ENCODE assay signal across 8 cellular contexts in genomic region chr10:104254493-104255243, GRCh38. TPM values are rescaled to one million over a fixed set of nuclear protein-coding genes. Genes with fewer than 3 reads are reported as not detected.
DNase-seq lines count a peak whose midpoint lies in the region; ATAC-seq, FAIRE-seq and TF ChIP-seq lines count a peak whose summit lies in the region.

TSS of gene GSTO1 (plus strand) at chr10:104254892. CDS start at chr10:104254929, 37 bp downstream.

- H3K4me3 ChIP-seq in DOHH2 (ENCODE audit: low read length) = peak within 1 kb of the TSS; percentile 95
- peak within 1 kb of the TSS; percentile 41 for H3K4me3 ChIP-seq in KMS-11 (IDR thresholded peaks at IDR 0.05; ENCODE audit: insufficient read depth, low read depth, low read length)
- H3K4me3 ChIP-seq in GM12878 = peak within 1 kb of the TSS; percentile 81
- peak within 1 kb of the TSS; percentile 90 for H3K4me3 ChIP-seq in hepatocyte

- ATAC-seq in GM21576 (IDR thresholded peaks at IDR 0.05; ENCODE audit: unreplicated experiment) (peak; percentile 74), GM12878 (peak; percentile 89)

- H3K27ac ChIP-seq in DOHH2 (ENCODE audit: low read depth, low read length) (peak within 1 kb of the TSS; percentile 51), KMS-11 (peak within 1 kb of the TSS; percentile 71), GM12878 (ENCODE audit: control insufficient read depth, insufficient read depth) (peak within 1 kb of the TSS; percentile 89), hepatocyte (peak within 1 kb of the TSS; percentile 97)

- in situ Hi-C loops in GM12878 (cut with MboI) = no loop called here

- 3% methylated on average over 46 of the region's 63 CpGs for WGBS in GM12878 (ENCODE audit: insufficient coverage, insufficient replicate concordance, low lambda C conversion rate, missing lambda C conversion rate)
- 5% methylated on average over 29 of the region's 63 CpGs for WGBS in hepatocyte (ENCODE audit: low lambda C conversion rate, missing lambda C conversion rate)

- DNase-seq in T-helper 9 cell (peak; percentile 44), GM12878 (ENCODE audit: low read depth, low spot score) (peak; percentile 30), hepatocyte (ENCODE audit: low spot score) (peak; percentile 72), putamen (ENCODE audit: low spot score) (peak; percentile 73), NCI-H2107 treated with DMSO at 0.1 percent for 48 hours (lab: John Stamatoyannopoulos, UW; ENCODE audit: unreplicated experiment) (no peak)

- H2AFZ ChIP-seq in KMS-11 (ENCODE audit: low read depth) = peak within 1 kb of the TSS; percentile 98
- H2AFZ ChIP-seq in GM12878 (ENCODE audit: control insufficient read depth, low read depth, low read length) = peak within 1 kb of the TSS; percentile 77
- H2AFZ ChIP-seq in hepatocyte = peak within 1 kb of the TSS; percentile 91

- H3K36me3 ChIP-seq in DOHH2 (ENCODE audit: control insufficient read depth, low read length) (peaks cover 38% of the 10 kb centered on the region), KMS-11 (ENCODE audit: insufficient read depth) (no peaks in the 10 kb centered on the region), GM12878 (ENCODE audit: control insufficient read depth in 2 of 2, insufficient read depth in 2 of 2, low read length in 1 of 2) (peaks cover 0 to 19% of the 10 kb centered on the region in 2 experiments; a peak in 2 of 4 replicates), hepatocyte (replicated peaks; ENCODE audit: insufficient read depth, low read depth) (no peaks in the 10 kb centered on the region)

- TF ChIP-seq POLR2A in GM12878 (IDR thresholded peaks at IDR 0.05; ENCODE audit: low read depth, low read length) = peak; percentile 94

- SMC1A ChIA-PET in GM12878 (lab: Charles Lee; ENCODE audit: uncharacterized antibody, unreplicated experiment) = interaction anchor here (0.9 to 7.3 kb wide), 11 partner anchors 7 to 368 kb away, joined by 3 to 30 read pairs (median 5); no protein-coding TSS in a partner anchor

- H3K9me3 ChIP-seq in DOHH2 (ENCODE audit: control insufficient read depth, insufficient read depth, low read length) (no peaks in the 10 kb centered on the region), GM12878 (replicated peaks; ENCODE audit: control insufficient read depth, insufficient read depth, low read length) (no peaks in the 10 kb centered on the region), hepatocyte (ENCODE audit: low read depth) (no peaks in the 10 kb centered on the region)

- RAD21 ChIA-PET in GM12878 (lab: Charles Lee; ENCODE audit: unreplicated experiment) = interaction anchor here (0.6 to 3.9 kb wide), 5 partner anchors 11 to 84 kb away, joined by 3 to 24 read pairs (median 3); partner anchors contain the start of gene ITPRIP

- POLR2A ChIA-PET in GM12878 (lab: Charles Lee) = interaction anchor here (0.6 to 4.8 kb wide), 12 partner anchors 10 to 333 kb away, joined by 3 to 36 read pairs (median 3); partner anchors contain the start of genes CFAP43, GSTO2, ITPRIP and SFR1

- H3K79me2 ChIP-seq in DOHH2 (ENCODE audit: control insufficient read depth, low read length) = peaks cover 52% of the 10 kb centered on the region
- peaks cover 20% of the 10 kb centered on the region; the same call in 1 of the 2 replicates for H3K79me2 ChIP-seq in KMS-11 (ENCODE audit: insufficient read depth, low read depth)
- peaks cover 43% of the 10 kb centered on the region for H3K79me2 ChIP-seq in GM12878 (ENCODE audit: control insufficient read depth, insufficient read depth, low read length)
- peaks cover 47% of the 10 kb centered on the region for H3K79me2 ChIP-seq in hepatocyte

- intact Hi-C loops in GM12878 (cut with micrococcal nuclease; ENCODE audit: unreplicated experiment) = no loop called here

- FAIRE-seq in GM12878 (lab: Jason Lieb, UNC) = peak; percentile 56

- CTCF ChIA-PET in GM12878 (lab: Yijun Ruan, JAX) = interaction anchor here (0.6 to 13.2 kb wide), 11 partner anchors 11 to 1321 kb away, joined by 3 to 105 read pairs (median 4); partner anchors contain the start of gene CFAP58

- H3K4me1 ChIP-seq in DOHH2 (ENCODE audit: control insufficient read depth, low read length) = peaks cover 24% of the 10 kb centered on the region
- H3K4me1 ChIP-seq in KMS-11 (ENCODE audit: low read depth, poor library complexity, severe bottlenecking) = peaks cover 25% of the 10 kb centered on the region
- H3K4me1 ChIP-seq in GM12878 (ENCODE audit: control insufficient read depth, insufficient read depth, low read length) = peaks cover 8% of the 10 kb centered on the region
- peaks cover 51% of the 10 kb centered on the region for H3K4me1 ChIP-seq in hepatocyte (ENCODE audit: insufficient read depth)

- H3K9ac ChIP-seq in KMS-11 = peak within 1 kb of the TSS; percentile 93
- H3K9ac ChIP-seq in GM12878 (ENCODE audit: control insufficient read depth, insufficient read depth, low read length) = peak within 1 kb of the TSS; percentile 92

- H3K9me2 ChIP-seq in DOHH2 (replicated peaks; ENCODE audit: control insufficient read depth, low read length) = no peaks in the 10 kb centered on the region
- no peaks in the 10 kb centered on the region for H3K9me2 ChIP-seq in hepatocyte (replicated peaks; ENCODE audit: insufficient read depth)

- no peak for TF ChIP-seq RAD21 in GM12878 (IDR thresholded peaks at IDR 0.05; ENCODE audit: insufficient read depth, low read depth, low read length)

- no peak for TF ChIP-seq CTCF in DOHH2 (IDR thresholded peaks at IDR 0.05; ENCODE audit: low read depth, low read length, poor library complexity, severe bottlenecking)
- no peak for TF ChIP-seq CTCF in KMS-11 (conservative IDR thresholded peaks at IDR 0.05; ENCODE audit: low read depth, low read length)
- peak in 1 of 3 experiments; percentile 18; a peak in 1 of 6 replicates for TF ChIP-seq CTCF in GM12878 (IDR thresholded peaks at IDR 0.05 in 2 of 3, conservative IDR thresholded peaks at IDR 0.05 in 1 of 3; ENCODE audit: control insufficient read depth in 2 of 3, extremely low read depth in 1 of 3, insufficient read depth in 1 of 3, low read depth in 3 of 3, low read length in 3 of 3)
- TF ChIP-seq CTCF in hepatocyte (IDR thresholded peaks at IDR 0.05; ENCODE audit: poor library complexity) = no peak

- BruUV-seq in GM12878 (replicated peaks; lab: Mats Ljungman, UMichigan) = no TSS peak

- H3K27me3 ChIP-seq in DOHH2 (ENCODE audit: control insufficient read depth, low read length) (peaks cover 2% of the 10 kb centered on the region; the same call in 1 of the 2 replicates), KMS-11 (ENCODE audit: insufficient read depth, low read depth) (no peaks in the 10 kb centered on the region), GM12878 (replicated peaks in 1 of 2; ENCODE audit: control insufficient read depth in 2 of 2, insufficient read depth in 2 of 2, low read length in 1 of 2) (no peaks in the 10 kb centered on the region), hepatocyte (no peaks in the 10 kb centered on the region)

- H3F3A ChIP-seq in DOHH2 (ENCODE audit: control insufficient read depth, insufficient read depth) = no peaks in the 10 kb centered on the region

- no peak for TF ChIP-seq EP300 in GM12878 (IDR thresholded peaks at IDR 0.05; ENCODE audit: borderline replicate concordance in 1 of 2, control insufficient read depth in 1 of 2, low read depth in 2 of 2, low read length in 2 of 2)

- peak within 1 kb of the TSS; percentile 93 for H3K4me2 ChIP-seq in DOHH2 (ENCODE audit: low read length)
- peak within 1 kb of the TSS; percentile 92 for H3K4me2 ChIP-seq in KMS-11
- peak within 1 kb of the TSS; percentile 82 for H3K4me2 ChIP-seq in GM12878 (ENCODE audit: control insufficient read depth, insufficient read depth)
- H3K4me2 ChIP-seq in hepatocyte = peak within 1 kb of the TSS; percentile 88

- H4K20me1 ChIP-seq in DOHH2 (ENCODE audit: control insufficient read depth, insufficient read depth, low read depth, low read length) (0 out of 2 replicates have a peak, but pooled peaks cover 3% of the 10 kb centered on the region), KMS-11 (ENCODE audit: insufficient read depth) (no peaks in the 10 kb centered on the region), GM12878 (ENCODE audit: control insufficient read depth, insufficient read depth) (no peaks in the 10 kb centered on the region), hepatocyte (ENCODE audit: insufficient read depth, poor library complexity, severe bottlenecking) (no peaks in the 10 kb centered on the region)

RNA-seq across cellular contexts. Expression of gene GSTO1, which starts in this region (rescaled TPM):
- 10.9 and 15.0 TPM in 2 replicates for total RNA-seq in GM12878 (2013; cell fraction: nucleolus; rRNA removed)
- total RNA-seq in GM12878 (2014; rRNA removed) = 96.6 and 99.7 TPM in 2 replicates
- 91.6 and 95.1 TPM in 2 replicates for total RNA-seq in GM12878 (2014; rRNA removed; fragmentation: Illumina TruSeq; extraction: Trizol)
- total RNA-seq in GM12878 (2021) = 97.2 and 102 TPM in 2 replicates
- 75.8 TPM for polyA plus RNA-seq in GM12878 (2011; ENCODE audit: low read depth)
- polyA plus RNA-seq in GM12878 (2011; rRNA removed) = 197 and 239 TPM in 2 replicates
- 97.0 and 109 TPM in 2 replicates for polyA plus RNA-seq in GM12878 (2011; cell fraction: cytosol; rRNA removed)
- polyA plus RNA-seq in GM12878 (2011; cell fraction: nucleus; rRNA removed) = 69.0 and 75.7 TPM in 2 replicates
- 99.7 and 115 TPM in 2 replicates for polyA plus RNA-seq in GM12878 (2012)
- 108 and 111 TPM in 2 replicates for polyA plus RNA-seq in GM12878 (2014; fragmentation: Illumina TruSeq; extraction: Trizol)
- polyA plus RNA-seq in GM12878 (2014; fragmentation: Nextera tagmentation; extraction: Ambion mirVana) = 100 to 1,000 TPM in 1 of 2 experiments, 10 to 100 TPM in 1; 53.1 to 149 TPM
- 102 and 112 TPM in 2 replicates for polyA plus RNA-seq in GM12878 (2014; rRNA removed)
- 100 to 1,000 TPM; 192 to 195 TPM for polyA plus RNA-seq in GM12878 (2016; fragmentation: Nextera tagmentation; extraction: Ambion mirVana)
- 33.7 and 33.8 TPM in 2 replicates for polyA minus RNA-seq in GM12878 (2011; rRNA and poly(A)+ RNA removed)
- 21.8 and 21.9 TPM in 2 replicates for polyA minus RNA-seq in GM12878 (2011; cell fraction: cytosol; rRNA and poly(A)+ RNA removed)
- 12.1 and 19.1 TPM in 2 replicates for polyA minus RNA-seq in GM12878 (2011; cell fraction: nucleus; rRNA and poly(A)+ RNA removed)
- 216 and 220 TPM in 2 replicates for total RNA-seq in hepatocyte
- polyA plus RNA-seq in hepatocyte = 292 and 328 TPM in 2 replicates

Comparison
In these comparisons a context has a peak if more than half of its experiments do, and no peak if none do; other contexts are left out.
1. H3K4me3 ChIP-seq: peak in every context shown above with its lines; median percentile 95 in DOHH2; 90 in hepatocyte; 81 in GM12878; 41 in KMS-11.